ENCODE assay signal across 22 cellular contexts in genomic region chr3:66430876-66431275, GRCh38.
DNase-seq lines count a peak whose midpoint lies in the region; ATAC-seq and TF ChIP-seq lines count a peak whose summit lies in the region.
"Had no signal": no experiment of that assay in that cellular context is flagged by ENCODE, and none has a peak within 500 bp of the region (broad histone marks: within the 10 kb centered on the region; RNA-seq: fewer than 3 reads in every experiment).

No MANE protein-coding gene starts in this region.

- H3K4me1 Mint-ChIP-seq in WTC11, result peaks cover 87% of the 10 kb centered on the region
- peaks cover 44% of the 10 kb centered on the region for H3K4me1 Mint-ChIP-seq in glutamatergic neuron (ENCODE audit: low read depth, unreplicated experiment)
- H3K4me1 Mint-ChIP-seq in CD8-positive, alpha-beta memory T cell, result peaks cover 43 to 82% (median 77%) of the 10 kb centered on the region in 3 donors

- WGBS in sigmoid colon, 2 donors, result 86 to 91% methylated on average over 8 of the region's 8 CpGs

- no peak overlapping the region for H3K4me3 ChIP-seq in sigmoid colon
- no peak overlapping the region for H3K4me3 ChIP-seq in CD8-positive, alpha-beta memory T cell (ENCODE audit: low read length)
- H3K4me3 ChIP-seq: ascending aorta, GM12878, hepatocyte, tibial nerve had no signal

- H3K27ac Mint-ChIP-seq in WTC11, result peak overlapping the region; percentile 52
- peak overlapping the region; percentile 35 for H3K27ac Mint-ChIP-seq in glutamatergic neuron (ENCODE audit: unreplicated experiment)
- peak overlapping the region in 2 of 8 donors; percentile 52 to 85 for H3K27ac Mint-ChIP-seq in CD8-positive, alpha-beta memory T cell
- H3K27ac Mint-ChIP-seq: T-helper 2 cell treated with Interferon-gamma antibody and Interleukin-4, amounts not matched to agents 5 μg/mL and 100 μg/mL, for 36 hours had no signal

- peak overlapping the region; percentile 29; the same call in 1 of the 2 replicates for H3K27ac ChIP-seq in C4-2B
- peak overlapping the region in 3 of 4 donors; percentile 82 to 95 (median 89) for H3K27ac ChIP-seq in sigmoid colon
- H3K27ac ChIP-seq in CD8-positive, alpha-beta memory T cell (ENCODE audit: low read depth, low read length), result no peak overlapping the region
- H3K27ac ChIP-seq: hepatocyte had no signal

- no peak for TF ChIP-seq EP300 in sigmoid colon (IDR thresholded peaks at IDR 0.05)

- DNase-seq in WTC11 (ENCODE audit: low spot score), result no peak
- DNase-seq in glutamatergic neuron, result no peak
- DNase-seq in sigmoid colon, result no peak
- DNase-seq in DMS79 (lab: John Stamatoyannopoulos, UW), result no peak
- no peak for DNase-seq in NAMALWA (ENCODE audit: low spot score)
- no peak for DNase-seq in CD8-positive, alpha-beta memory T cell
- DNase-seq: activated CD4-positive, alpha-beta T cell treated with anti-CD3 and anti-CD28 coated beads, Interleukin-2, amount 50 U/mL, for 48 hours; CD8-positive, alpha-beta T cell; H7; NCI-H1105; NCI-H2081; occipital lobe; RPMI8226; SK-N-SH had no signal

- TF ChIP-seq POLR2A in sigmoid colon (IDR thresholded peaks at IDR 0.05), result no peak

- H3K9me3 Mint-ChIP-seq in WTC11 (no peaks in the 10 kb centered on the region), glutamatergic neuron (ENCODE audit: unreplicated experiment) (peaks cover 14% of the 10 kb centered on the region)
- H3K9me3 Mint-ChIP-seq in CD8-positive, alpha-beta memory T cell, result no peaks in the 10 kb centered on the region
- H3K9me3 Mint-ChIP-seq: activated naive CD4-positive, alpha-beta T cell treated with anti-CD3 and anti-CD28 coated beads, Interleukin-2, amount 50 U/mL, for 72 hours; CD8-positive, alpha-beta T cell; T-helper 2 cell treated with Interferon-gamma antibody and Interleukin-4, amounts not matched to agents 5 μg/mL and 100 μg/mL, for 36 hours had no signal

- H3K27me3 Mint-ChIP-seq in WTC11 (ENCODE audit: low read depth), result no peaks in the 10 kb centered on the region
- H3K27me3 Mint-ChIP-seq in glutamatergic neuron (ENCODE audit: unreplicated experiment), result peaks cover 4% of the 10 kb centered on the region
- H3K27me3 Mint-ChIP-seq in CD8-positive, alpha-beta memory T cell, result no peaks in the 10 kb centered on the region

- H3K36me3 ChIP-seq in sigmoid colon, result peaks cover 0 to 6% (median 0%) of the 10 kb centered on the region in 4 donors
- no peaks in the 10 kb centered on the region for H3K36me3 ChIP-seq in CD8-positive, alpha-beta memory T cell (ENCODE audit: insufficient read depth, low read length)
- H3K36me3 ChIP-seq: ascending aorta, tibial nerve had no signal

- H3K27me3 ChIP-seq in sigmoid colon, result no peaks in the 10 kb centered on the region
- no peaks in the 10 kb centered on the region for H3K27me3 ChIP-seq in CD8-positive, alpha-beta memory T cell (ENCODE audit: insufficient read depth, low read length, poor library complexity, severe bottlenecking)
- H3K27me3 ChIP-seq: ascending aorta, hepatocyte, tibial nerve had no signal

- no peak for ATAC-seq in WTC11
- no peak for ATAC-seq in GM21786 (IDR thresholded peaks at IDR 0.05; ENCODE audit: unreplicated experiment)
- ATAC-seq: activated naive CD4-positive, alpha-beta T cell treated with anti-CD3 and anti-CD28 coated beads, Interleukin-2, amount 50 U/mL, for 72 hours; CD8-positive, alpha-beta T cell; GM12878 had no signal

- no peaks in the 10 kb centered on the region for H3K9me3 ChIP-seq in sigmoid colon
- no peaks in the 10 kb centered on the region for H3K9me3 ChIP-seq in CD8-positive, alpha-beta memory T cell (ENCODE audit: low read length)
- H3K9me3 ChIP-seq: ascending aorta, SK-N-SH, tibial nerve had no signal

- H3K4me3 Mint-ChIP-seq in WTC11, result no peak overlapping the region
- H3K4me3 Mint-ChIP-seq in glutamatergic neuron (ENCODE audit: unreplicated experiment), result no peak overlapping the region
- H3K4me3 Mint-ChIP-seq in CD8-positive, alpha-beta memory T cell, result no peak overlapping the region
- H3K4me3 Mint-ChIP-seq: CD8-positive, alpha-beta T cell; T-helper 2 cell treated with Interferon-gamma antibody and Interleukin-4, amounts not matched to agents 5 μg/mL and 100 μg/mL, for 36 hours had no signal

- TF ChIP-seq CTCF in C4-2B (conservative IDR thresholded peaks at IDR 0.05), result no peak
- no peak for TF ChIP-seq CTCF in WTC11 (IDR thresholded peaks at IDR 0.05)
- no peak for TF ChIP-seq CTCF in glutamatergic neuron (IDR thresholded peaks at IDR 0.05; ENCODE audit: partially characterized antibody, unreplicated experiment)
- no peak for TF ChIP-seq CTCF in sigmoid colon (IDR thresholded peaks at IDR 0.05)

- CTCF ChIA-PET in WTC11 (lab: Charles Lee), result no interaction called here
- CTCF ChIA-PET in CD8-positive, alpha-beta memory T cell (lab: Charles Lee), result interaction anchor here (1.3 kb wide), 1 partner anchor 23 kb away, joined by 4 read pairs; no protein-coding TSS in a partner anchor

- H3K36me3 Mint-ChIP-seq in WTC11 (peaks cover 20% of the 10 kb centered on the region), glutamatergic neuron (ENCODE audit: unreplicated experiment) (no peaks in the 10 kb centered on the region)
- peaks cover 0 to 28% (median 23%) of the 10 kb centered on the region in 3 donors for H3K36me3 Mint-ChIP-seq in CD8-positive, alpha-beta memory T cell

- POLR2A ChIA-PET in WTC11 (lab: Charles Lee), result no interaction called here
- POLR2A ChIA-PET in CD8-positive, alpha-beta memory T cell (lab: Charles Lee), result no interaction called here

- intact Hi-C loops in sigmoid colon (cut with DNase I), result no loop called here

- H3K4me1 ChIP-seq in sigmoid colon, result peaks cover 0 to 98% (median 86%) of the 10 kb centered on the region in 4 donors
- H3K4me1 ChIP-seq in CD8-positive, alpha-beta memory T cell (ENCODE audit: insufficient read depth, low read length), result peaks cover 10% of the 10 kb centered on the region

TF ChIP-seq in WTC11, 78 proteins besides CTCF, POLR2A, EP300 and RAD21:
- TF ChIP-seq ZNF671 (CRISPR knock-in tag; IDR thresholded peaks at IDR 0.05), result no peak
